Comparison of ENCODE assay signal across 1 cellular context in the genomic region with DNA sequence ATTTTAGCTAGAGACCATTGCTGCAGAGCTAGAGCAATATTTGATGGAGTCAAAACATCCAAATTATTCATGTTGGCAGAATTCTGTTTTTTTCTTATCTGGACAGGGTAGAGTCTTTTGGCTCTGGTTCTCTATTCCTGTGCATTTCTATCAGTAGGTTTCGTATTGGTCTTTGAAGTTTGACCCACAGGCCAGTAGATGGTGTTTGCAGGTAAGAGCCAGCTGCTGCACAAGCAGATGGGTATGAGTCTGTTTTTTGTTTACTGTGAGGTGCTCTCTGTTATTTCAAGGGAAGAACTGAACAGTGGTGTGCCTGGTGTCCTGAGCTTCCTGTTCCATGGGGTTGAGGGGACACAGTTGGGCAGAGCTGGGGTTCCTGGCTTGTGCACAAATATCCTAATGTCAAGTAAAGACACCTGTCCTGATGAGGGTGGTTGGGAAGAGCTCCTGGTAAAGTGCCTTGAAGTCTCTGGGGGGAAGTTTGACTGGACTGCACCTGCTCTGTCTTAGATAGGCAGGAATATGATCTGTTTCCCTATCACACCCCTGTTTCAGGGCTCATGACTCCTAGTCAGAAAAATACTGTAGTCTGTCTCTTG.
TF ChIP-seq lines count a peak whose summit lies in the region.

No MANE protein-coding gene starts in this region.

TF ChIP-seq in HepG2, 621 proteins besides CTCF, POLR2A, EP300 and RAD21 (continued from another document and continues in another):
- TF ChIP-seq, protein P1, sequence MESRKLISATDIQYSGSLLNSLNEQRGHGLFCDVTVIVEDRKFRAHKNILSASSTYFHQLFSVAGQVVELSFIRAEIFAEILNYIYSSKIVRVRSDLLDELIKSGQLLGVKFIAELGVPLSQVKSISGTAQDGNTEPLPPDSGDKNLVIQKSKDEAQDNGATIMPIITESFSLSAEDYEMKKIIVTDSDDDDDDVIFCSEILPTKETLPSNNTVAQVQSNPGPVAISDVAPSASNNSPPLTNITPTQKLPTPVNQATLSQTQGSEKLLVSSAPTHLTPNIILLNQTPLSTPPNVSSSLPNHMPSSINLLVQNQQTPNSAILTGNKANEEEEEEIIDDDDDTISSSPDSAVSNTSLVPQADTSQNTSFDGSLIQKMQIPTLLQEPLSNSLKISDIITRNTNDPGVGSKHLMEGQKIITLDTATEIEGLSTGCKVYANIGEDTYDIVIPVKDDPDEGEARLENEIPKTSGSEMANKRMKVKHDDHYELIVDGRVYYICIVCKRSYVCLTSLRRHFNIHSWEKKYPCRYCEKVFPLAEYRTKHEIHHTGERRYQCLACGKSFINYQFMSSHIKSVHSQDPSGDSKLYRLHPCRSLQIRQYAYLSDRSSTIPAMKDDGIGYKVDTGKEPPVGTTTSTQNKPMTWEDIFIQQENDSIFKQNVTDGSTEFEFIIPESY (CRISPR knock-in tag; IDR thresholded peaks at IDR 0.05) = no peak
- no peak for TF ChIP-seq FOXP1 (IDR thresholded peaks at IDR 0.05)
- peak; percentile 64 for TF ChIP-seq FOXP1 (CRISPR knock-in tag; IDR thresholded peaks at IDR 0.05)
- TF ChIP-seq, protein P2, sequence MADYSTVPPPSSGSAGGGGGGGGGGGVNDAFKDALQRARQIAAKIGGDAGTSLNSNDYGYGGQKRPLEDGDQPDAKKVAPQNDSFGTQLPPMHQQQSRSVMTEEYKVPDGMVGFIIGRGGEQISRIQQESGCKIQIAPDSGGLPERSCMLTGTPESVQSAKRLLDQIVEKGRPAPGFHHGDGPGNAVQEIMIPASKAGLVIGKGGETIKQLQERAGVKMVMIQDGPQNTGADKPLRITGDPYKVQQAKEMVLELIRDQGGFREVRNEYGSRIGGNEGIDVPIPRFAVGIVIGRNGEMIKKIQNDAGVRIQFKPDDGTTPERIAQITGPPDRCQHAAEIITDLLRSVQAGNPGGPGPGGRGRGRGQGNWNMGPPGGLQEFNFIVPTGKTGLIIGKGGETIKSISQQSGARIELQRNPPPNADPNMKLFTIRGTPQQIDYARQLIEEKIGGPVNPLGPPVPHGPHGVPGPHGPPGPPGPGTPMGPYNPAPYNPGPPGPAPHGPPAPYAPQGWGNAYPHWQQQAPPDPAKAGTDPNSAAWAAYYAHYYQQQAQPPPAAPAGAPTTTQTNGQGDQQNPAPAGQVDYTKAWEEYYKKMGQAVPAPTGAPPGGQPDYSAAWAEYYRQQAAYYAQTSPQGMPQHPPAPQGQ (CRISPR knock-in tag; IDR thresholded peaks at IDR 0.05; ENCODE audit: borderline replicate concordance) = no peak
- no peak for TF ChIP-seq ZNF605 (CRISPR knock-in tag; IDR thresholded peaks at IDR 0.05)
- TF ChIP-seq ZNF331 (CRISPR knock-in tag; IDR thresholded peaks at IDR 0.05) = 0 out of 2 replicates have a peak, but pooled peaks have one; percentile 15
- no peak for TF ChIP-seq ZNF598 (CRISPR knock-in tag; IDR thresholded peaks at IDR 0.05; ENCODE audit: borderline replicate concordance)
- no peak for TF ChIP-seq ZNF616 (CRISPR knock-in tag; IDR thresholded peaks at IDR 0.05; ENCODE audit: low read depth)
- no peak for TF ChIP-seq PITX1 (CRISPR knock-in tag; IDR thresholded peaks at IDR 0.05)
- TF ChIP-seq ASH2L (IDR thresholded peaks at IDR 0.05; ENCODE audit: insufficient read length, low read depth, low read length) = no peak
- no peak for TF ChIP-seq EED (CRISPR knock-in tag; IDR thresholded peaks at IDR 0.05)
- TF ChIP-seq CENPBD1 (CRISPR knock-in tag; IDR thresholded peaks at IDR 0.05; ENCODE audit: borderline replicate concordance, low read depth) = no peak
- no peak for TF ChIP-seq ELF4 (CRISPR knock-in tag; IDR thresholded peaks at IDR 0.05; ENCODE audit: borderline replicate concordance)
- no peak for TF ChIP-seq ZNF383 (CRISPR knock-in tag; IDR thresholded peaks at IDR 0.05; ENCODE audit: borderline replicate concordance)
- TF ChIP-seq, protein P3, sequence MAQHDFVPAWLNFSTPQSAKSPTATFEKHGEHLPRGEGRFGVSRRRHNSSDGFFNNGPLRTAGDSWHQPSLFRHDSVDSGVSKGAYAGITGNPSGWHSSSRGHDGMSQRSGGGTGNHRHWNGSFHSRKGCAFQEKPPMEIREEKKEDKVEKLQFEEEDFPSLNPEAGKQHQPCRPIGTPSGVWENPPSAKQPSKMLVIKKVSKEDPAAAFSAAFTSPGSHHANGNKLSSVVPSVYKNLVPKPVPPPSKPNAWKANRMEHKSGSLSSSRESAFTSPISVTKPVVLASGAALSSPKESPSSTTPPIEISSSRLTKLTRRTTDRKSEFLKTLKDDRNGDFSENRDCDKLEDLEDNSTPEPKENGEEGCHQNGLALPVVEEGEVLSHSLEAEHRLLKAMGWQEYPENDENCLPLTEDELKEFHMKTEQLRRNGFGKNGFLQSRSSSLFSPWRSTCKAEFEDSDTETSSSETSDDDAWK (CRISPR knock-in tag; IDR thresholded peaks at IDR 0.05) = no peak
- TF ChIP-seq ZNF451 (CRISPR knock-in tag; IDR thresholded peaks at IDR 0.05) = no peak
- no peak for TF ChIP-seq ZNF441 (CRISPR knock-in tag; IDR thresholded peaks at IDR 0.05; ENCODE audit: borderline replicate concordance)
- 0 out of 2 replicates have a peak, but pooled peaks have one; percentile 49 for TF ChIP-seq CBX5 (CRISPR knock-in tag; IDR thresholded peaks at IDR 0.05; ENCODE audit: borderline replicate concordance)
- TF ChIP-seq ZFP36L1 (CRISPR knock-in tag; IDR thresholded peaks at IDR 0.05) = no peak
- no peak for TF ChIP-seq IRF9 (CRISPR knock-in tag; IDR thresholded peaks at IDR 0.05; ENCODE audit: borderline replicate concordance)
- peak; percentile 53; the same call in 1 of the 2 replicates for TF ChIP-seq AHDC1 (CRISPR knock-in tag; IDR thresholded peaks at IDR 0.05; ENCODE audit: borderline replicate concordance)
- TF ChIP-seq ZNF468 (CRISPR knock-in tag; IDR thresholded peaks at IDR 0.05) = no peak
- no peak for TF ChIP-seq REPIN1 (CRISPR knock-in tag; IDR thresholded peaks at IDR 0.05; ENCODE audit: borderline replicate concordance, low read depth)
- TF ChIP-seq HDAC2 (CRISPR knock-in tag; IDR thresholded peaks at IDR 0.05) = no peak
- TF ChIP-seq, protein P4, sequence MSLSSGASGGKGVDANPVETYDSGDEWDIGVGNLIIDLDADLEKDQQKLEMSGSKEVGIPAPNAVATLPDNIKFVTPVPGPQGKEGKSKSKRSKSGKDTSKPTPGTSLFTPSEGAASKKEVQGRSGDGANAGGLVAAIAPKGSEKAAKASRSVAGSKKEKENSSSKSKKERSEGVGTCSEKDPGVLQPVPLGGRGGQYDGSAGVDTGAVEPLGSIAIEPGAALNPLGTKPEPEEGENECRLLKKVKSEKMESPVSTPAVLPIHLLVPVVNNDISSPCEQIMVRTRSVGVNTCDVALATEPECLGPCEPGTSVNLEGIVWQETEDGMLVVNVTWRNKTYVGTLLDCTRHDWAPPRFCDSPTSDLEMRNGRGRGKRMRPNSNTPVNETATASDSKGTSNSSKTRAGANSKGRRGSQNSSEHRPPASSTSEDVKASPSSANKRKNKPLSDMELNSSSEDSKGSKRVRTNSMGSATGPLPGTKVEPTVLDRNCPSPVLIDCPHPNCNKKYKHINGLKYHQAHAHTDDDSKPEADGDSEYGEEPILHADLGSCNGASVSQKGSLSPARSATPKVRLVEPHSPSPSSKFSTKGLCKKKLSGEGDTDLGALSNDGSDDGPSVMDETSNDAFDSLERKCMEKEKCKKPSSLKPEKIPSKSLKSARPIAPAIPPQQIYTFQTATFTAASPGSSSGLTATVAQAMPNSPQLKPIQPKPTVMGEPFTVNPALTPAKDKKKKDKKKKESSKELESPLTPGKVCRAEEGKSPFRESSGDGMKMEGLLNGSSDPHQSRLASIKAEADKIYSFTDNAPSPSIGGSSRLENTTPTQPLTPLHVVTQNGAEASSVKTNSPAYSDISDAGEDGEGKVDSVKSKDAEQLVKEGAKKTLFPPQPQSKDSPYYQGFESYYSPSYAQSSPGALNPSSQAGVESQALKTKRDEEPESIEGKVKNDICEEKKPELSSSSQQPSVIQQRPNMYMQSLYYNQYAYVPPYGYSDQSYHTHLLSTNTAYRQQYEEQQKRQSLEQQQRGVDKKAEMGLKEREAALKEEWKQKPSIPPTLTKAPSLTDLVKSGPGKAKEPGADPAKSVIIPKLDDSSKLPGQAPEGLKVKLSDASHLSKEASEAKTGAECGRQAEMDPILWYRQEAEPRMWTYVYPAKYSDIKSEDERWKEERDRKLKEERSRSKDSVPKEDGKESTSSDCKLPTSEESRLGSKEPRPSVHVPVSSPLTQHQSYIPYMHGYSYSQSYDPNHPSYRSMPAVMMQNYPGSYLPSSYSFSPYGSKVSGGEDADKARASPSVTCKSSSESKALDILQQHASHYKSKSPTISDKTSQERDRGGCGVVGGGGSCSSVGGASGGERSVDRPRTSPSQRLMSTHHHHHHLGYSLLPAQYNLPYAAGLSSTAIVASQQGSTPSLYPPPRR (CRISPR knock-in tag; IDR thresholded peaks at IDR 0.05; ENCODE audit: borderline replicate concordance) = no peak
- no peak for TF ChIP-seq ZKSCAN5 (CRISPR knock-in tag; IDR thresholded peaks at IDR 0.05)
- TF ChIP-seq KAT8 (CRISPR knock-in tag; IDR thresholded peaks at IDR 0.05) = 0 out of 2 replicates have a peak, but pooled peaks have one; percentile 34
- TF ChIP-seq NCOA5 (CRISPR knock-in tag; IDR thresholded peaks at IDR 0.05) = no peak
- TF ChIP-seq ZNF501 (CRISPR knock-in tag; IDR thresholded peaks at IDR 0.05) = peak; percentile 59; the same call in 1 of the 2 replicates
- TF ChIP-seq ZNF644 (CRISPR knock-in tag; IDR thresholded peaks at IDR 0.05; ENCODE audit: low read depth) = peak; percentile 69
- TF ChIP-seq, protein P5, sequence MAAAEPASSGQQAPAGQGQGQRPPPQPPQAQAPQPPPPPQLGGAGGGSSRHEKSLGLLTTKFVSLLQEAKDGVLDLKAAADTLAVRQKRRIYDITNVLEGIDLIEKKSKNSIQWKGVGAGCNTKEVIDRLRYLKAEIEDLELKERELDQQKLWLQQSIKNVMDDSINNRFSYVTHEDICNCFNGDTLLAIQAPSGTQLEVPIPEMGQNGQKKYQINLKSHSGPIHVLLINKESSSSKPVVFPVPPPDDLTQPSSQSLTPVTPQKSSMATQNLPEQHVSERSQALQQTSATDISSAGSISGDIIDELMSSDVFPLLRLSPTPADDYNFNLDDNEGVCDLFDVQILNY (CRISPR knock-in tag; conservative IDR thresholded peaks at IDR 0.05) = no peak
- TF ChIP-seq TARDBP (CRISPR knock-in tag; IDR thresholded peaks at IDR 0.05) = no peak
- no peak for TF ChIP-seq NFE2L1 (CRISPR knock-in tag; IDR thresholded peaks at IDR 0.05; ENCODE audit: borderline replicate concordance)
- TF ChIP-seq SKI (IDR thresholded peaks at IDR 0.05; ENCODE audit: partially characterized antibody) = no peak
- TF ChIP-seq ZNF678 (CRISPR knock-in tag; IDR thresholded peaks at IDR 0.05) = no peak
- TF ChIP-seq ZNF296 (CRISPR knock-in tag; conservative IDR thresholded peaks at IDR 0.05) = no peak
- TF ChIP-seq ZUFSP (CRISPR knock-in tag; IDR thresholded peaks at IDR 0.05; ENCODE audit: borderline replicate concordance) = no peak
- TF ChIP-seq ZFP36 (IDR thresholded peaks at IDR 0.05; ENCODE audit: borderline replicate concordance, low read depth, low read length, partially characterized antibody) = no peak
- peak; percentile 23 for TF ChIP-seq XRCC5 (optimal IDR thresholded peaks at IDR 0.05; ENCODE audit: low read length)
- no peak for TF ChIP-seq HMGA1 (CRISPR knock-in tag; conservative IDR thresholded peaks at IDR 0.05)
